Comparison of ENCODE assay signal across 1 cellular context in the genomic region with DNA sequence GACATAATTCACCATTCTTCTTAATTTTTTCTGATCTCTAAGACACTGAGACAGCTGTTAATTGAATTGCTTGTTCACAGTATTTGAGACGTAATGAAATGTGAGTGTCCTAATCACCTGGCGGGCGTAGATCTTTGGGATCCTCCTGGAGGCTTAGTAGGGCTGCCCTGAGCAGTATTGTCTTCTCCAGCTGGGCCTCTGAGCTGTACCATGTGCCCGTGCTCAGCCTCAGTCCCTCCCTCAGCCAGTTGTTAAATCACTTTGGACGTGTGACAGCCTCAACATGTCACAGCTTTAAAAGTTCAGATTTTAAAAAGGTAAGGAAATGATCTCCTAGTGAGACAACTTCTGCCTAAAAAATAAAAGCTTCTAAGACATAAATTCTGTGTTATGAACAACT.
TF ChIP-seq lines count a peak whose summit lies in the region.

No MANE protein-coding gene starts in this region.

TF ChIP-seq in WTC11, 78 proteins besides CTCF, POLR2A, EP300 and RAD21 (continued from another document):
- TF ChIP-seq, protein P1, sequence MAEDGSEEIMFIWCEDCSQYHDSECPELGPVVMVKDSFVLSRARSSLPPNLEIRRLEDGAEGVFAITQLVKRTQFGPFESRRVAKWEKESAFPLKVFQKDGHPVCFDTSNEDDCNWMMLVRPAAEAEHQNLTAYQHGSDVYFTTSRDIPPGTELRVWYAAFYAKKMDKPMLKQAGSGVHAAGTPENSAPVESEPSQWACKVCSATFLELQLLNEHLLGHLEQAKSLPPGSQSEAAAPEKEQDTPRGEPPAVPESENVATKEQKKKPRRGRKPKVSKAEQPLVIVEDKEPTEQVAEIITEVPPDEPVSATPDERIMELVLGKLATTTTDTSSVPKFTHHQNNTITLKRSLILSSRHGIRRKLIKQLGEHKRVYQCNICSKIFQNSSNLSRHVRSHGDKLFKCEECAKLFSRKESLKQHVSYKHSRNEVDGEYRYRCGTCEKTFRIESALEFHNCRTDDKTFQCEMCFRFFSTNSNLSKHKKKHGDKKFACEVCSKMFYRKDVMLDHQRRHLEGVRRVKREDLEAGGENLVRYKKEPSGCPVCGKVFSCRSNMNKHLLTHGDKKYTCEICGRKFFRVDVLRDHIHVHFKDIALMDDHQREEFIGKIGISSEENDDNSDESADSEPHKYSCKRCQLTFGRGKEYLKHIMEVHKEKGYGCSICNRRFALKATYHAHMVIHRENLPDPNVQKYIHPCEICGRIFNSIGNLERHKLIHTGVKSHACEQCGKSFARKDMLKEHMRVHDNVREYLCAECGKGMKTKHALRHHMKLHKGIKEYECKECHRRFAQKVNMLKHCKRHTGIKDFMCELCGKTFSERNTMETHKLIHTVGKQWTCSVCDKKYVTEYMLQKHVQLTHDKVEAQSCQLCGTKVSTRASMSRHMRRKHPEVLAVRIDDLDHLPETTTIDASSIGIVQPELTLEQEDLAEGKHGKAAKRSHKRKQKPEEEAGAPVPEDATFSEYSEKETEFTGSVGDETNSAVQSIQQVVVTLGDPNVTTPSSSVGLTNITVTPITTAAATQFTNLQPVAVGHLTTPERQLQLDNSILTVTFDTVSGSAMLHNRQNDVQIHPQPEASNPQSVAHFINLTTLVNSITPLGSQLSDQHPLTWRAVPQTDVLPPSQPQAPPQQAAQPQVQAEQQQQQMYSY (CRISPR knock-in tag; IDR thresholded peaks at IDR 0.05) = no peak
- no peak for TF ChIP-seq NFYB (CRISPR knock-in tag; conservative IDR thresholded peaks at IDR 0.05; ENCODE audit: low read depth)
- TF ChIP-seq ZNF232 (CRISPR knock-in tag; IDR thresholded peaks at IDR 0.05) = no peak
- TF ChIP-seq, protein P2, sequence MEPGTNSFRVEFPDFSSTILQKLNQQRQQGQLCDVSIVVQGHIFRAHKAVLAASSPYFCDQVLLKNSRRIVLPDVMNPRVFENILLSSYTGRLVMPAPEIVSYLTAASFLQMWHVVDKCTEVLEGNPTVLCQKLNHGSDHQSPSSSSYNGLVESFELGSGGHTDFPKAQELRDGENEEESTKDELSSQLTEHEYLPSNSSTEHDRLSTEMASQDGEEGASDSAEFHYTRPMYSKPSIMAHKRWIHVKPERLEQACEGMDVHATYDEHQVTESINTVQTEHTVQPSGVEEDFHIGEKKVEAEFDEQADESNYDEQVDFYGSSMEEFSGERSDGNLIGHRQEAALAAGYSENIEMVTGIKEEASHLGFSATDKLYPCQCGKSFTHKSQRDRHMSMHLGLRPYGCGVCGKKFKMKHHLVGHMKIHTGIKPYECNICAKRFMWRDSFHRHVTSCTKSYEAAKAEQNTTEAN (CRISPR knock-in tag; IDR thresholded peaks at IDR 0.05) = no peak
- TF ChIP-seq, protein P3, sequence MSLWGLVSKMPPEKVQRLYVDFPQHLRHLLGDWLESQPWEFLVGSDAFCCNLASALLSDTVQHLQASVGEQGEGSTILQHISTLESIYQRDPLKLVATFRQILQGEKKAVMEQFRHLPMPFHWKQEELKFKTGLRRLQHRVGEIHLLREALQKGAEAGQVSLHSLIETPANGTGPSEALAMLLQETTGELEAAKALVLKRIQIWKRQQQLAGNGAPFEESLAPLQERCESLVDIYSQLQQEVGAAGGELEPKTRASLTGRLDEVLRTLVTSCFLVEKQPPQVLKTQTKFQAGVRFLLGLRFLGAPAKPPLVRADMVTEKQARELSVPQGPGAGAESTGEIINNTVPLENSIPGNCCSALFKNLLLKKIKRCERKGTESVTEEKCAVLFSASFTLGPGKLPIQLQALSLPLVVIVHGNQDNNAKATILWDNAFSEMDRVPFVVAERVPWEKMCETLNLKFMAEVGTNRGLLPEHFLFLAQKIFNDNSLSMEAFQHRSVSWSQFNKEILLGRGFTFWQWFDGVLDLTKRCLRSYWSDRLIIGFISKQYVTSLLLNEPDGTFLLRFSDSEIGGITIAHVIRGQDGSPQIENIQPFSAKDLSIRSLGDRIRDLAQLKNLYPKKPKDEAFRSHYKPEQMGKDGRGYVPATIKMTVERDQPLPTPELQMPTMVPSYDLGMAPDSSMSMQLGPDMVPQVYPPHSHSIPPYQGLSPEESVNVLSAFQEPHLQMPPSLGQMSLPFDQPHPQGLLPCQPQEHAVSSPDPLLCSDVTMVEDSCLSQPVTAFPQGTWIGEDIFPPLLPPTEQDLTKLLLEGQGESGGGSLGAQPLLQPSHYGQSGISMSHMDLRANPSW (CRISPR knock-in tag; conservative IDR thresholded peaks at IDR 0.05; ENCODE audit: low read depth) = no peak
